Comparison of ENCODE assay signal across 15 cellular contexts in the genomic region with DNA sequence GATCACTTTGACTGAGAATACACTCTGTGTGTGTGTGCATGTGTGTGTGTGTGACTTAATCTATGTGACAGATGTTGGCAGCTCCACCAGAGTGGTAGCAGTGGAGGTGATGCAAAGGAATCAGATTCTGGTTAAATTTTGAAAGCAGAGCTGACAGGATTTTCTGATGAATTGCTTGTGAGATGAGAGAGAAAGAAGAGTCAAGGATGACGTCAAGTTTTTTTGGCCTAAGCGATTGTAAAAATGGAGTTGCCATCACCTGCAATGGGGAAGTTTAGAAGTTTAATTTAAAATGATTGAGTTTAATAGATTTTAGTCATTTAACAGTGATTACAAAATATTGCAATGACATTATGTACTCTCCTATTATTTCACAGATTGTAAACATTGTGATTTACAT.
"Had no signal": no experiment of that assay in that cellular context is flagged by ENCODE, and none has a peak within 500 bp of the region (broad histone marks: within the 10 kb centered on the region; RNA-seq: fewer than 3 reads in every experiment).

No MANE protein-coding gene starts in this region.

- H3K36me3 Mint-ChIP-seq: naive thymus-derived CD8-positive, alpha-beta T cell; stimulated activated effector memory CD8-positive, alpha-beta T cell treated with anti-CD3 and anti-CD28 coated beads, Interleukin-12 subunit alpha, Interleukin-12 subunit beta, amount 100 ng/mL, for 72 hours had no signal

- H3K9me3 Mint-ChIP-seq: naive thymus-derived CD8-positive, alpha-beta T cell; neural crest cell; stimulated activated effector memory CD8-positive, alpha-beta T cell treated with anti-CD3 and anti-CD28 coated beads, Interleukin-12 subunit alpha, Interleukin-12 subunit beta, amount 100 ng/mL, for 72 hours had no signal

- DNase-seq: dorsolateral prefrontal cortex; effector CD4-positive, alpha-beta T cell; head of caudate nucleus; left ventricle myocardium superior; lower lobe of right lung; naive thymus-derived CD8-positive, alpha-beta T cell; pancreas; stimulated activated CD4-positive, alpha-beta T cell treated with anti-CD3 and anti-CD28 coated beads, Interleukin-2, amount 100 ng/mL, for 24 hours; stimulated activated CD4-positive, alpha-beta T cell treated with anti-CD3 and anti-CD28 coated beads, Interleukin-4, amount 100 ng/mL, for 24 hours; stimulated activated naive CD4-positive, alpha-beta T cell treated with Interleukin-2 at 50 U/mL for 16 hours; stomach; thyroid gland; trophoblast cell had no signal

- H3K27ac Mint-ChIP-seq: naive thymus-derived CD8-positive, alpha-beta T cell; stimulated activated effector memory CD8-positive, alpha-beta T cell treated with anti-CD3 and anti-CD28 coated beads, Interleukin-12 subunit alpha, Interleukin-12 subunit beta, amount 100 ng/mL, for 72 hours had no signal

- H3K4me1 Mint-ChIP-seq: naive thymus-derived CD8-positive, alpha-beta T cell; stimulated activated effector memory CD8-positive, alpha-beta T cell treated with anti-CD3 and anti-CD28 coated beads, Interleukin-12 subunit alpha, Interleukin-12 subunit beta, amount 100 ng/mL, for 72 hours had no signal

- H3K4me3 Mint-ChIP-seq: naive thymus-derived CD8-positive, alpha-beta T cell; neural crest cell; stimulated activated effector memory CD8-positive, alpha-beta T cell treated with anti-CD3 and anti-CD28 coated beads, Interleukin-12 subunit alpha, Interleukin-12 subunit beta, amount 100 ng/mL, for 72 hours had no signal
